ENCODE assay signal across 14 cellular contexts in genomic region chr2:47870668-47871540, GRCh38. TPM values are rescaled to one million over a fixed set of nuclear protein-coding genes. Genes with fewer than 3 reads are reported as not detected.
A peak's percentile ranks its signal among the peaks of the same experiment; 100 is the strongest.
DNase-seq lines count a peak whose midpoint lies in the region; ATAC-seq and TF ChIP-seq lines count a peak whose summit lies in the region.
"Had no signal": no experiment of that assay in that cellular context is flagged by ENCODE, and none has a peak within 500 bp of the region (broad histone marks: within the 10 kb centered on the region; RNA-seq: fewer than 3 reads in every experiment).

No MANE protein-coding gene starts in this region.

- POLR2A ChIA-PET in CD8-positive, alpha-beta T cell (lab: Charles Lee), result interaction anchor here (2.0 kb wide), 1 partner anchor 36 kb away, joined by 6 read pairs; no protein-coding TSS in a partner anchor

- H2AFZ ChIP-seq in MM.1S (ENCODE audit: low read length), result no peak overlapping the region
- H2AFZ ChIP-seq: parathyroid adenoma had no signal

- H4K20me1 ChIP-seq in MM.1S (ENCODE audit: insufficient read depth, low read length), result no peaks in the 10 kb centered on the region

- H3K9me3 Mint-ChIP-seq in CD8-positive, alpha-beta T cell, result no peaks in the 10 kb centered on the region
- H3K9me3 Mint-ChIP-seq in chondrocyte (ENCODE audit: low read depth), result no peaks in the 10 kb centered on the region
- no peaks in the 10 kb centered on the region for H3K9me3 Mint-ChIP-seq in progenitor cell of endocrine pancreas (ENCODE audit: low read depth)
- H3K9me3 Mint-ChIP-seq: CD14-positive monocyte had no signal

- H3F3A ChIP-seq in MM.1S (ENCODE audit: insufficient read depth, low read length), result no peaks in the 10 kb centered on the region

- H3K9me3 ChIP-seq in CD8-positive, alpha-beta T cell (ENCODE audit: low read length), result no peaks in the 10 kb centered on the region
- H3K9me3 ChIP-seq in MM.1S (replicated peaks; ENCODE audit: insufficient read depth, low read length), result no peaks in the 10 kb centered on the region

- no peak overlapping the region for H3K4me3 ChIP-seq in CD8-positive, alpha-beta T cell (ENCODE audit: low read depth, low read length)
- no peak overlapping the region for H3K4me3 ChIP-seq in MM.1S (ENCODE audit: low read length)

- ATAC-seq in CD8-positive, alpha-beta T cell, result no peak
- no peak for ATAC-seq in HG03196 (IDR thresholded peaks at IDR 0.05; ENCODE audit: unreplicated experiment)

- H3K4me3 Mint-ChIP-seq in CD8-positive, alpha-beta T cell, result no peak overlapping the region
- H3K4me3 Mint-ChIP-seq in chondrocyte (ENCODE audit: unreplicated experiment) (no peak overlapping the region), progenitor cell of endocrine pancreas (ENCODE audit: low read depth) (no peak overlapping the region)
- H3K4me3 Mint-ChIP-seq: CD14-positive monocyte had no signal

- intact Hi-C loops in CD8-positive, alpha-beta T cell (cut with DNase I, micrococcal nuclease), result no loop called here

- no peak overlapping the region for H3K27ac ChIP-seq in CD8-positive, alpha-beta T cell (ENCODE audit: low read depth, low read length)
- H3K27ac ChIP-seq in MM.1S (ENCODE audit: low read length), result no peak overlapping the region
- H3K27ac ChIP-seq: HL-60, parathyroid adenoma had no signal

- H3K4me1 Mint-ChIP-seq in CD8-positive, alpha-beta T cell (ENCODE audit: low read depth), result peaks cover 80% of the 10 kb centered on the region
- H3K4me1 Mint-ChIP-seq in chondrocyte (ENCODE audit: low read depth) (peaks cover 58% of the 10 kb centered on the region), progenitor cell of endocrine pancreas (ENCODE audit: low read depth) (peaks cover 19% of the 10 kb centered on the region)

- peaks cover 98% of the 10 kb centered on the region for H3K79me2 ChIP-seq in MM.1S (ENCODE audit: low read length)

- CTCF ChIA-PET in CD8-positive, alpha-beta T cell (lab: Charles Lee), result interaction anchor here (0.5 to 2.0 kb wide), 7 partner anchors 11 to 904 kb away, joined by 3 to 10 read pairs (median 3); no protein-coding TSS in a partner anchor

- no peak overlapping the region for H3K9ac ChIP-seq in MM.1S (ENCODE audit: low read length)
- H3K9ac ChIP-seq: parathyroid adenoma had no signal

- no peak for DNase-seq in CD8-positive, alpha-beta T cell
- DNase-seq in NCI-H2029 (lab: John Stamatoyannopoulos, UW), result peak; percentile 9
- no peak for DNase-seq in chondrocyte (ENCODE audit: low spot score)
- no peak for DNase-seq in progenitor cell of endocrine pancreas (ENCODE audit: low spot score, unreplicated experiment)
- DNase-seq in occipital lobe (lab: John Stamatoyannopoulos, UW), result no peak
- no peak for DNase-seq in MM.1S
- DNase-seq: effector CD4-positive, alpha-beta T cell; midbrain; NCI-H1694 treated with DMSO at 0.1 percent for 48 hours; NCI-H510A treated with DMSO at 0.1 percent for 48 hours had no signal

- no peak overlapping the region for H3K4me2 ChIP-seq in MM.1S (ENCODE audit: low read depth, low read length)

- H3K36me3 Mint-ChIP-seq in CD8-positive, alpha-beta T cell, result peaks cover 29% of the 10 kb centered on the region
- H3K36me3 Mint-ChIP-seq in chondrocyte (ENCODE audit: low read depth) (no peaks in the 10 kb centered on the region), progenitor cell of endocrine pancreas (ENCODE audit: insufficient read depth) (peaks cover 6% of the 10 kb centered on the region)

- H3K9me2 ChIP-seq in MM.1S (replicated peaks; ENCODE audit: insufficient read depth, low read length), result no peaks in the 10 kb centered on the region

- H3K27me3 ChIP-seq in CD8-positive, alpha-beta T cell (ENCODE audit: insufficient read depth, low read length), result no peaks in the 10 kb centered on the region
- no peaks in the 10 kb centered on the region for H3K27me3 ChIP-seq in MM.1S (replicated peaks; ENCODE audit: insufficient read depth, low read length)

- no peaks in the 10 kb centered on the region for H3K27me3 Mint-ChIP-seq in CD8-positive, alpha-beta T cell (ENCODE audit: low read depth)
- no peaks in the 10 kb centered on the region for H3K27me3 Mint-ChIP-seq in chondrocyte (ENCODE audit: low read depth)
- H3K27me3 Mint-ChIP-seq in progenitor cell of endocrine pancreas, result no peaks in the 10 kb centered on the region

- H3K4me1 ChIP-seq in CD8-positive, alpha-beta T cell (ENCODE audit: insufficient read depth, low read length), result peaks cover 39% of the 10 kb centered on the region
- H3K4me1 ChIP-seq in MM.1S (ENCODE audit: low read length), result no peaks in the 10 kb centered on the region

- peak overlapping the region; percentile 83 for H3K27ac Mint-ChIP-seq in CD8-positive, alpha-beta T cell
- peak overlapping the region; percentile 32 for H3K27ac Mint-ChIP-seq in chondrocyte (ENCODE audit: unreplicated experiment)
- H3K27ac Mint-ChIP-seq in progenitor cell of endocrine pancreas, result peak overlapping the region; percentile 28

- no peak for TF ChIP-seq CTCF in CD8-positive, alpha-beta T cell (IDR thresholded peaks at IDR 0.05)
- TF ChIP-seq CTCF in chondrocyte (IDR thresholded peaks at IDR 0.05), result no peak
- TF ChIP-seq CTCF in progenitor cell of endocrine pancreas (IDR thresholded peaks at IDR 0.05; ENCODE audit: unreplicated experiment), result no peak
- TF ChIP-seq CTCF in MM.1S (IDR thresholded peaks at IDR 0.05; ENCODE audit: low read length), result no peak

- H3K36me3 ChIP-seq in CD8-positive, alpha-beta T cell (ENCODE audit: insufficient read depth, low read length), result no peaks in the 10 kb centered on the region
- no peaks in the 10 kb centered on the region for H3K36me3 ChIP-seq in MM.1S (replicated peaks; ENCODE audit: insufficient read depth, low read length)

RNA-seq across cellular contexts. Expression of gene FBXO11, which starts 35.4 kb away (rescaled TPM):
- total RNA-seq in CD8-positive, alpha-beta T cell, result 100 to 1,000 TPM; 144 to 146 TPM
- 57.9 to 58.7 TPM (median 58.1 TPM) in 3 replicates for total RNA-seq in chondrocyte
- total RNA-seq in progenitor cell of endocrine pancreas, result 96.5 and 102 TPM in 2 replicates
- total RNA-seq in occipital lobe, result 192 TPM

Comparison
In these comparisons a context has a peak if more than half of its experiments do, and no peak if none do; other contexts are left out.
1. H3K27ac Mint-ChIP-seq: peak in every context shown above with its lines; median percentile 83 in CD8-positive, alpha-beta T cell; 32 in chondrocyte; 28 in progenitor cell of endocrine pancreas.